ENCODE assay signal across 29 cellular contexts in genomic region chr4:44342800-44343199, GRCh38.
A peak's percentile ranks its signal among the peaks of the same experiment; 100 is the strongest.
DNase-seq lines count a peak whose midpoint lies in the region; ATAC-seq, FAIRE-seq and TF ChIP-seq lines count a peak whose summit lies in the region.
"Had no signal": no experiment of that assay in that cellular context is flagged by ENCODE, and none has a peak within 500 bp of the region (broad histone marks: within the 10 kb centered on the region; RNA-seq: fewer than 3 reads in every experiment).

No MANE protein-coding gene starts in this region.

- H3K9me3 Mint-ChIP-seq in WTC11 = peaks cover 10% of the 10 kb centered on the region

- CTCF ChIA-PET in WTC11 (lab: Charles Lee) = no interaction called here

- no peaks in the 10 kb centered on the region for H3K36me3 Mint-ChIP-seq in WTC11
- H3K36me3 Mint-ChIP-seq: CD14-positive monocyte; CD4-positive, alpha-beta memory T cell; CD4-positive, CD25-positive, alpha-beta regulatory T cell had no signal

- H3K4me3 Mint-ChIP-seq in WTC11 = no peak overlapping the region
- H3K4me3 Mint-ChIP-seq: CD14-positive monocyte; CD4-positive, alpha-beta memory T cell; CD4-positive, CD25-positive, alpha-beta regulatory T cell; CD8-positive, alpha-beta memory T cell had no signal

- peak; percentile 54 for ATAC-seq in GM18870 (IDR thresholded peaks at IDR 0.05; ENCODE audit: unreplicated experiment)
- peak; percentile 53 for ATAC-seq in HG03457 (IDR thresholded peaks at IDR 0.05; ENCODE audit: unreplicated experiment)
- no peak for ATAC-seq in WTC11
- no peak for ATAC-seq in GM18858 (IDR thresholded peaks at IDR 0.05; ENCODE audit: unreplicated experiment)
- no peak for ATAC-seq in HG02759 (IDR thresholded peaks at IDR 0.05; ENCODE audit: unreplicated experiment)
- ATAC-seq: GM12878 had no signal

- POLR2A ChIA-PET in WTC11 (lab: Charles Lee) = interaction anchor here (0.7 to 0.9 kb wide), 2 partner anchors 106 to 591 kb away, joined by 3 to 5 read pairs; partner anchors contain the start of gene KCTD8

- H3K4me1 Mint-ChIP-seq in WTC11 = peaks cover 23% of the 10 kb centered on the region
- H3K4me1 Mint-ChIP-seq: CD14-positive monocyte; CD4-positive, alpha-beta memory T cell; CD4-positive, CD25-positive, alpha-beta regulatory T cell; CD8-positive, alpha-beta memory T cell had no signal

- FAIRE-seq in D721Med (lab: Jason Lieb, UNC) = peak; percentile 21
- FAIRE-seq: A204.1, GM12878, GM12892, GM18507 had no signal

- no peak for DNase-seq in D721Med (ENCODE audit: insufficient read length, low spot score)
- no peak for DNase-seq in WTC11 (ENCODE audit: low spot score)
- no peak for DNase-seq in COLO829 (ENCODE audit: low spot score)
- DNase-seq in SIG-M5 (lab: John Stamatoyannopoulos, UW) = no peak
- DNase-seq: 8988T; ACHN; BE2C; C1 segment of cervical spinal cord; Caco-2; Calu3; CD4-positive, alpha-beta memory T cell; CD4-positive, CD25-positive, alpha-beta regulatory T cell; CD8-positive, alpha-beta memory T cell; DMS 273 treated with DMSO at 0.1 percent for 48 hours; DMS153; DMS53; DMS79; DND-41; EL; GDM1 had no signal

- TF ChIP-seq CTCF in D721Med (IDR thresholded peaks at IDR 0.05; ENCODE audit: insufficient read depth, missing control alignments) (no peak), WTC11 (IDR thresholded peaks at IDR 0.05) (no peak)

- peak overlapping the region; percentile 63; the same call in 1 of the 2 replicates for H3K27ac Mint-ChIP-seq in WTC11
- H3K27ac Mint-ChIP-seq: CD14-positive monocyte; CD4-positive, alpha-beta memory T cell; CD4-positive, CD25-positive, alpha-beta regulatory T cell; CD8-positive, alpha-beta memory T cell had no signal

- no peaks in the 10 kb centered on the region for H3K27me3 Mint-ChIP-seq in WTC11 (ENCODE audit: low read depth)
- H3K27me3 Mint-ChIP-seq: CD4-positive, alpha-beta memory T cell; CD4-positive, CD25-positive, alpha-beta regulatory T cell; CD8-positive, alpha-beta memory T cell had no signal

TF ChIP-seq in WTC11, 78 proteins besides CTCF, POLR2A, EP300 and RAD21 (continues in another document):
- TF ChIP-seq SMAD4 (CRISPR knock-in tag; IDR thresholded peaks at IDR 0.05) = no peak
- no peak for TF ChIP-seq ETV6 (CRISPR knock-in tag; IDR thresholded peaks at IDR 0.05)
- TF ChIP-seq TCF7 (CRISPR knock-in tag; IDR thresholded peaks at IDR 0.05; ENCODE audit: low read depth) = no peak
- no peak for TF ChIP-seq ZNF219 (CRISPR knock-in tag; IDR thresholded peaks at IDR 0.05; ENCODE audit: borderline replicate concordance)
- TF ChIP-seq JUN (CRISPR knock-in tag; IDR thresholded peaks at IDR 0.05) = no peak
- no peak for TF ChIP-seq NFE2L1 (CRISPR knock-in tag; IDR thresholded peaks at IDR 0.05)
- TF ChIP-seq, protein P1, sequence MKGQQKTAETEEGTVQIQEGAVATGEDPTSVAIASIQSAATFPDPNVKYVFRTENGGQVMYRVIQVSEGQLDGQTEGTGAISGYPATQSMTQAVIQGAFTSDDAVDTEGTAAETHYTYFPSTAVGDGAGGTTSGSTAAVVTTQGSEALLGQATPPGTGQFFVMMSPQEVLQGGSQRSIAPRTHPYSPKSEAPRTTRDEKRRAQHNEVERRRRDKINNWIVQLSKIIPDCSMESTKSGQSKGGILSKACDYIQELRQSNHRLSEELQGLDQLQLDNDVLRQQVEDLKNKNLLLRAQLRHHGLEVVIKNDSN (CRISPR knock-in tag; IDR thresholded peaks at IDR 0.05) = no peak
- no peak for TF ChIP-seq AR (CRISPR knock-in tag; IDR thresholded peaks at IDR 0.05)
- TF ChIP-seq PREB (CRISPR knock-in tag; IDR thresholded peaks at IDR 0.05; ENCODE audit: borderline replicate concordance) = no peak
- TF ChIP-seq GTF2I (CRISPR knock-in tag; conservative IDR thresholded peaks at IDR 0.05) = no peak
- TF ChIP-seq AFF4 (CRISPR knock-in tag; IDR thresholded peaks at IDR 0.05; ENCODE audit: borderline replicate concordance) = no peak
- TF ChIP-seq ARID4B (CRISPR knock-in tag; IDR thresholded peaks at IDR 0.05; ENCODE audit: borderline replicate concordance) = no peak
- TF ChIP-seq ZNF263 (CRISPR knock-in tag; IDR thresholded peaks at IDR 0.05; ENCODE audit: low read depth) = no peak

Comparison
In these comparisons a context has a peak if more than half of its experiments do, and no peak if none do; other contexts are left out.
1. ATAC-seq: peak in GM18870 (single experiment) and HG03457 (single experiment); none in WTC11 (single experiment), GM18858 (single experiment) and HG02759 (single experiment).